Comparison of ENCODE assay signal across 18 cellular contexts in genomic region chr5:174147551-174147950, GRCh38.
DNase-seq lines count a peak whose midpoint lies in the region; ATAC-seq, FAIRE-seq and TF ChIP-seq lines count a peak whose summit lies in the region.
"Had no signal": no experiment of that assay in that cellular context is flagged by ENCODE, and none has a peak within 500 bp of the region (broad histone marks: within the 10 kb centered on the region; RNA-seq: fewer than 3 reads in every experiment).

No MANE protein-coding gene starts in this region.

- H3K4me1 Mint-ChIP-seq in neural progenitor cell, result peaks cover 22% of the 10 kb centered on the region
- H3K4me1 Mint-ChIP-seq: B cell had no signal

- H3K4me3 Mint-ChIP-seq in neural progenitor cell, result no peak overlapping the region
- H3K4me3 Mint-ChIP-seq: B cell; CD4-positive, alpha-beta T cell had no signal

- no peaks in the 10 kb centered on the region for H3F3A ChIP-seq in neural progenitor cell (ENCODE audit: low read depth)

- H3K27ac Mint-ChIP-seq in neural progenitor cell, result peak overlapping the region; percentile 50
- H3K27ac Mint-ChIP-seq: B cell; CD4-positive, alpha-beta T cell had no signal

- DNase-seq in neural progenitor cell (ENCODE audit: low spot score) (no peak), vagina (ENCODE audit: extremely low spot score in 2 of 2) (peak; percentile 37 to 70), Peyer's patch (no peak), kidney (no peak)
- DNase-seq: 8988T; CD4-positive, alpha-beta T cell; GM23248; HCEC 1CT had no signal

- H2AFZ ChIP-seq in neural progenitor cell (replicated peaks), result no peak overlapping the region
- H2AFZ ChIP-seq: GM23248 had no signal

- H3K36me3 Mint-ChIP-seq in neural progenitor cell, result no peaks in the 10 kb centered on the region

- peak overlapping the region; percentile 73 for H3K27ac ChIP-seq in C4-2B
- H3K27ac ChIP-seq in VCaP, result peak overlapping the region; percentile 80
- no peak overlapping the region for H3K27ac ChIP-seq in neural progenitor cell
- H3K27ac ChIP-seq in vagina, result no peak overlapping the region
- no peak overlapping the region for H3K27ac ChIP-seq in Peyer's patch
- no peak overlapping the region for H3K27ac ChIP-seq in kidney (ENCODE audit: low read depth in 2 of 2, low read length in 2 of 2)
- H3K27ac ChIP-seq: BLaER1 treated with 17β-estradiol and CSF1 and Interleukin-3, amounts not matched to agents 10 nM and 100 nM; GM23248; HL-60 had no signal

- no peak for TF ChIP-seq POLR2A in vagina (IDR thresholded peaks at IDR 0.05)
- TF ChIP-seq POLR2A in Peyer's patch (IDR thresholded peaks at IDR 0.05), result no peak

- no peak for ATAC-seq in esophagus mucosa

- no peak overlapping the region for H3K4me2 ChIP-seq in neural progenitor cell
- H3K4me2 ChIP-seq: BLaER1 treated with 17β-estradiol and CSF1 and Interleukin-3, amounts not matched to agents 10 nM and 100 nM had no signal

- H3K9ac ChIP-seq in neural progenitor cell, result no peak overlapping the region
- no peak overlapping the region for H3K9ac ChIP-seq in kidney (ENCODE audit: low read length in 2 of 2)
- H3K9ac ChIP-seq: BLaER1 treated with 17β-estradiol and CSF1 and Interleukin-3, amounts not matched to agents 10 nM and 100 nM; GM23248 had no signal

- H3K79me2 ChIP-seq in neural progenitor cell (ENCODE audit: low read depth), result no peaks in the 10 kb centered on the region

- no peaks in the 10 kb centered on the region for H3K9me3 ChIP-seq in neural progenitor cell (ENCODE audit: low read depth)
- H3K9me3 ChIP-seq in vagina, result no peaks in the 10 kb centered on the region
- H3K9me3 ChIP-seq in Peyer's patch, result no peaks in the 10 kb centered on the region
- no peaks in the 10 kb centered on the region for H3K9me3 ChIP-seq in kidney (ENCODE audit: control insufficient read depth in 1 of 2, low read length in 2 of 2)
- H3K9me3 ChIP-seq: BLaER1 treated with 17β-estradiol and CSF1 and Interleukin-3, amounts not matched to agents 10 nM and 100 nM; Caco-2 had no signal

- H3K4me3 ChIP-seq in neural progenitor cell (no peak overlapping the region), vagina (no peak overlapping the region), Peyer's patch (no peak overlapping the region), kidney (ENCODE audit: low read length in 2 of 2) (no peak overlapping the region)
- H3K4me3 ChIP-seq: BLaER1 treated with 17β-estradiol and CSF1 and Interleukin-3, amounts not matched to agents 10 nM and 100 nM; GM23248 had no signal

- intact Hi-C loops in vagina (cut with DNase I) (no loop called here), kidney (cut with DNase I) (no loop called here)

- H3K36me3 ChIP-seq in neural progenitor cell (no peaks in the 10 kb centered on the region), vagina (no peaks in the 10 kb centered on the region), Peyer's patch (no peaks in the 10 kb centered on the region), kidney (ENCODE audit: control insufficient read depth in 1 of 2, insufficient read depth in 2 of 2, low read length in 2 of 2) (no peaks in the 10 kb centered on the region)
- H3K36me3 ChIP-seq: BLaER1 treated with 17β-estradiol and CSF1 and Interleukin-3, amounts not matched to agents 10 nM and 100 nM had no signal

- H3K27me3 ChIP-seq in neural progenitor cell, result no peaks in the 10 kb centered on the region
- H3K27me3 ChIP-seq in vagina, result no peaks in the 10 kb centered on the region
- no peaks in the 10 kb centered on the region for H3K27me3 ChIP-seq in Peyer's patch
- H3K27me3 ChIP-seq: BLaER1 treated with 17β-estradiol and CSF1 and Interleukin-3, amounts not matched to agents 10 nM and 100 nM had no signal

- H3K4me1 ChIP-seq in neural progenitor cell (peaks cover 5% of the 10 kb centered on the region), vagina (no peaks in the 10 kb centered on the region), Peyer's patch (no peaks in the 10 kb centered on the region), kidney (ENCODE audit: control insufficient read depth in 1 of 2, insufficient read depth in 1 of 2, low read depth in 1 of 2, low read length in 2 of 2) (no peaks in the 10 kb centered on the region)

- TF ChIP-seq CTCF in C4-2B (conservative IDR thresholded peaks at IDR 0.05), result no peak
- TF ChIP-seq CTCF in VCaP (conservative IDR thresholded peaks at IDR 0.05), result no peak
- no peak for TF ChIP-seq CTCF in neural progenitor cell (IDR thresholded peaks at IDR 0.05)
- no peak for TF ChIP-seq CTCF in vagina (IDR thresholded peaks at IDR 0.05)
- TF ChIP-seq CTCF in Peyer's patch (IDR thresholded peaks at IDR 0.05), result no peak
- TF ChIP-seq CTCF in kidney (IDR thresholded peaks at IDR 0.05; ENCODE audit: borderline replicate concordance, extremely low read depth, insufficient read depth), result no peak

- no peaks in the 10 kb centered on the region for H4K20me1 ChIP-seq in neural progenitor cell (ENCODE audit: low read depth)
- H4K20me1 ChIP-seq: BLaER1 treated with 17β-estradiol and CSF1 and Interleukin-3, amounts not matched to agents 10 nM and 100 nM had no signal

- no peak for FAIRE-seq in kidney (lab: Jason Lieb, UNC)
- FAIRE-seq: D721Med, G401.6, GM12891 had no signal

- H3K27me3 Mint-ChIP-seq in neural progenitor cell (ENCODE audit: insufficient read depth, low read depth), result peaks cover 20% of the 10 kb centered on the region

- H3K9me3 Mint-ChIP-seq in neural progenitor cell, result no peaks in the 10 kb centered on the region
- H3K9me3 Mint-ChIP-seq: CD4-positive, alpha-beta T cell had no signal

Comparison
In these comparisons a context has a peak if more than half of its experiments do, and no peak if none do; other contexts are left out.
1. H3K27ac ChIP-seq: peak in C4-2B (single experiment) and VCaP (single experiment); none in neural progenitor cell (single experiment), vagina (single experiment), Peyer's patch (0 of 4) and kidney (0 of 2).
2. DNase-seq: peak in vagina (2 of 2); none in neural progenitor cell (single experiment), Peyer's patch (0 of 3) and kidney (single experiment).